In genomic region chr18:159933-160332, GRCh38 we compare ENCODE assay signal across 9 cellular contexts. TPM values are rescaled to one million over a fixed set of nuclear protein-coding genes. Genes with fewer than 3 reads are reported as not detected.
DNase-seq lines count a peak whose midpoint lies in the region; ATAC-seq and TF ChIP-seq lines count a peak whose summit lies in the region.
"Had no signal": no experiment of that assay in that cellular context is flagged by ENCODE, and none has a peak within 500 bp of the region (broad histone marks: within the 10 kb centered on the region; RNA-seq: fewer than 3 reads in every experiment).

No MANE protein-coding gene starts in this region.

- TF ChIP-seq CTCF in DND-41 (IDR thresholded peaks at IDR 0.05; ENCODE audit: borderline replicate concordance, extremely low read depth, low read length, poor library complexity, severe bottlenecking) (no peak), coronary artery (IDR thresholded peaks at IDR 0.05) (no peak), neural crest cell (conservative IDR thresholded peaks at IDR 0.05) (no peak)

- H3K27ac Mint-ChIP-seq in neural crest cell (ENCODE audit: unreplicated experiment) = no peak overlapping the region

- peak overlapping the region; percentile 97 for H3K4me3 Mint-ChIP-seq in neural crest cell

- H3K36me3 ChIP-seq in DND-41 (ENCODE audit: insufficient read depth, low read length) = peaks cover 26% of the 10 kb centered on the region
- peaks cover 37% of the 10 kb centered on the region for H3K36me3 ChIP-seq in MG63

- H3K27ac ChIP-seq in DND-41 (ENCODE audit: low read length) = no peak overlapping the region
- H3K27ac ChIP-seq in coronary artery = no peak overlapping the region

- no peak overlapping the region for H2AFZ ChIP-seq in DND-41 (ENCODE audit: low read depth, low read length)

- H3K9me3 Mint-ChIP-seq in neural crest cell = no peaks in the 10 kb centered on the region

- H3K9me3 ChIP-seq in DND-41 (ENCODE audit: insufficient read depth, low read length, severe bottlenecking) (no peaks in the 10 kb centered on the region), MG63 (no peaks in the 10 kb centered on the region)

- peaks cover 45% of the 10 kb centered on the region for H4K20me1 ChIP-seq in DND-41 (ENCODE audit: insufficient read depth, low read length)

- ATAC-seq in DND-41 (ENCODE audit: insufficient read depth, low read depth) (no peak), HG03025 (IDR thresholded peaks at IDR 0.05; ENCODE audit: low FRiP score, unreplicated experiment) (no peak)

- H3K79me2 ChIP-seq in DND-41 (ENCODE audit: insufficient read depth, low read length) = peaks cover 68% of the 10 kb centered on the region

- H3K4me3 ChIP-seq in DND-41 (ENCODE audit: low read depth in 1 of 2, low read length in 2 of 2) = peak overlapping the region; percentile 67 to 84; a peak in 2 of 4 replicates
- peak overlapping the region; percentile 67 for H3K4me3 ChIP-seq in MG63
- H3K4me3 ChIP-seq in coronary artery = peak overlapping the region; percentile 100

- H3K4me1 Mint-ChIP-seq in neural crest cell = peaks cover 20% of the 10 kb centered on the region

- H3K4me1 ChIP-seq in DND-41 (ENCODE audit: insufficient read depth, low read length) = peaks cover 33% of the 10 kb centered on the region

- H3K27me3 Mint-ChIP-seq in neural crest cell (ENCODE audit: low read depth) = peaks cover 10% of the 10 kb centered on the region

- DNase-seq in DND-41 = no peak
- DNase-seq in MG63 = no peak
- no peak for DNase-seq in coronary artery (ENCODE audit: low spot score)
- DNase-seq in neural crest cell (ENCODE audit: low read depth, low spot score) = no peak
- no peak for DNase-seq in NCI-H187 treated with DMSO at 0.1 percent for 48 hours (lab: John Stamatoyannopoulos, UW)
- no peak for DNase-seq in HuH-7.5 (ENCODE audit: low spot score)
- DNase-seq in NCI-H526 treated with DMSO at 0.1 percent for 48 hours (lab: John Stamatoyannopoulos, UW) = no peak
- DNase-seq: NCI-H187 had no signal

- H3K9ac ChIP-seq in DND-41 (ENCODE audit: low read depth, low read length) = peak overlapping the region; percentile 80

- peaks cover 2% of the 10 kb centered on the region for H3K36me3 Mint-ChIP-seq in neural crest cell (ENCODE audit: low read depth)

- H3K27me3 ChIP-seq in DND-41 (ENCODE audit: insufficient read depth, low read length, poor library complexity) = no peaks in the 10 kb centered on the region
- no peaks in the 10 kb centered on the region for H3K27me3 ChIP-seq in MG63

- peak overlapping the region; percentile 81 for H3K4me2 ChIP-seq in DND-41 (ENCODE audit: insufficient read depth, low read length)

RNA-seq across cellular contexts. Expression of gene USP14, which starts 1.6 kb away (rescaled TPM):
- total RNA-seq in MG63 (2014; rRNA removed; shearing (Covaris generic); ENCODE audit: low replicate concordance) = 13.1 and 25.8 TPM in 2 replicates
- 74.9 and 75.0 TPM in 2 replicates for total RNA-seq in neural crest cell
